Comparison of ENCODE assay signal across 16 cellular contexts in the genomic region with DNA sequence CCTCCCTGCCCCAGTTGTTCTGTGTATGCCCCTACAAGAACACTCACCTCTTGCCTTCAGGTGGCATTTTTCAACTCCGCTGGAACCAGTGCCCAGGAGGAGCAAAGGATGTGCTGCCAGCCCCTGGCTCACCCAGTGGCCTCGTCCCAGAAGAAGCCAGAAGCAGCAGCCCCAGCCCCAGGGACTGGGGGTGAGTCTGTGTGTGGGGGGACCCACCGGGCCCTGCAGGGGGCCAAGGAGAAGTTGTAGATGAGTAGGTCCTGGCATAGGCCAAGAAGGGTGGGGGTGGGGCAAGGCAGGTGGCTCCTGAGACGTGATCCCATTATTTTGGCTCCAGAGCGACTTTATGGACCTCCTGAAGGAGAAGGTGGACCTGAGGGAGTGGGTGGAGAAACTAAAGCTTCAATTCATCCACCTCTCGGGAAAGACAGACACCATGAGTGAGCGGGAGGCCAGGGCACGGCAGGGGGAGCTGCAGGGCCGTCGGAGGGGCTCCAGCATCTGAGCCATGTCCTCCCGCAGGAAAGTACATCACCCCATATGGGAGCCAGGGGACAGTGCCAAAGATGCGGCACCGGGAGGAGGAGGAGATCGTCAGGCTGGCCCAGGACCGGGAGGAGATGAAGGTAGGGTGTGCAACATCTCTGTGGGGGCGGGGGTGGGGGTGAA. TPM values are rescaled to one million over a fixed set of nuclear protein-coding genes. Genes with fewer than 3 reads are reported as not detected.
DNase-seq lines count a peak whose midpoint lies in the region; ATAC-seq and TF ChIP-seq lines count a peak whose summit lies in the region.
"Had no signal": no experiment of that assay in that cellular context is flagged by ENCODE, and none has a peak within 500 bp of the region (broad histone marks: within the 10 kb centered on the region; RNA-seq: fewer than 3 reads in every experiment).

No MANE protein-coding gene starts in this region.

- H3K9me3 ChIP-seq in duodenal mucosa (ENCODE audit: control insufficient read depth in 1 of 2, low read length in 2 of 2) = no peaks in the 10 kb centered on the region
- H3K9me3 ChIP-seq in tibial artery = no peaks in the 10 kb centered on the region
- H3K9me3 ChIP-seq: MG63 had no signal

- peak; percentile 28 to 37 for TF ChIP-seq CTCF in tibial artery (IDR thresholded peaks at IDR 0.05)

- peak; percentile 31 to 39 for DNase-seq in SHP77 (lab: John Stamatoyannopoulos, UW)
- DNase-seq in SHP77 treated with DMSO at 0.1 percent for 48 hours (lab: John Stamatoyannopoulos, UW) = no peak
- DNase-seq in RPMI7951 (ENCODE audit: low read depth) = peak; percentile 9
- DNase-seq in tibial artery = peak in 1 of 2 donors; percentile 78
- no peak for DNase-seq in kidney glomerular epithelial cell (lab: John Stamatoyannopoulos, UW)
- DNase-seq in SKM-1 treated with dmso at 0.1 percent for 144 hours (lab: John Stamatoyannopoulos, UW; ENCODE audit: unreplicated experiment) = no peak
- DNase-seq: activated CD4-positive, CD25-positive, alpha-beta regulatory T cell; activated CD8-positive, alpha-beta memory T cell treated with anti-CD3 and anti-CD28 coated beads, Interleukin-2, amount 50 U/mL, for 4 hours; Calu3; MG63; NCI-H226; PC-3; stimulated activated CD4-positive, alpha-beta T cell treated with anti-CD3 and anti-CD28 coated beads, Interleukin-4, amount 100 ng/mL, for 24 hours had no signal

- peak overlapping the region; percentile 58 to 61 for H3K4me3 ChIP-seq in duodenal mucosa (ENCODE audit: low read depth in 1 of 2, low read length in 2 of 2)
- H3K4me3 ChIP-seq in tibial artery = peak overlapping the region; percentile 35 to 50
- H3K4me3 ChIP-seq: cardiac muscle cell, MG63 had no signal

- intact Hi-C loops in tibial artery (cut with DNase I; ENCODE audit: low total_unique reads) = loop anchor here (10.0 kb wide), 1 partner anchor 190 kb away; no protein-coding TSS in a partner anchor

- H3K36me3 ChIP-seq in duodenal mucosa (ENCODE audit: control insufficient read depth in 1 of 2, insufficient read depth in 2 of 2, low read length in 2 of 2) = no peaks in the 10 kb centered on the region
- H3K36me3 ChIP-seq in tibial artery = no peaks in the 10 kb centered on the region
- H3K36me3 ChIP-seq: cardiac muscle cell, MG63 had no signal

- H3K27me3 ChIP-seq in duodenal mucosa (ENCODE audit: control insufficient read depth in 1 of 2, insufficient read depth in 2 of 2, low read length in 2 of 2) (no peaks in the 10 kb centered on the region), tibial artery (no peaks in the 10 kb centered on the region)
- H3K27me3 ChIP-seq: cardiac muscle cell, MG63 had no signal

- ATAC-seq in HG02981 (IDR thresholded peaks at IDR 0.05; ENCODE audit: unreplicated experiment) = no peak
- ATAC-seq: PC-3 had no signal

- peak overlapping the region; percentile 23 to 52 for H3K9ac ChIP-seq in duodenal mucosa (ENCODE audit: low read depth in 1 of 2, low read length in 2 of 2)

- H3K4me1 ChIP-seq in duodenal mucosa (ENCODE audit: control insufficient read depth in 1 of 2, insufficient read depth in 2 of 2, low read length in 2 of 2) (peaks cover 0 to 6% of the 10 kb centered on the region in 2 donors), tibial artery (peaks cover 0 to 65% (median 14%) of the 10 kb centered on the region in 4 donors)

- H3K27ac ChIP-seq in duodenal mucosa (ENCODE audit: low read depth, low read length) = no peak overlapping the region
- H3K27ac ChIP-seq in tibial artery = peak overlapping the region; percentile 56 to 87
- H3K27ac ChIP-seq: cardiac muscle cell had no signal

RNA-seq across cellular contexts. Expression of a gene that starts 29.3 kb away (rescaled TPM):
- 80.3 and 83.4 TPM in 2 replicates for total RNA-seq in RPMI7951 (2014; rRNA removed; shearing (Covaris generic))

RNA-seq across cellular contexts. Expression of a gene that starts 45.4 kb away (rescaled TPM):
- not detected in 2 replicates for total RNA-seq in RPMI7951 (2014; rRNA removed; shearing (Covaris generic))
- total RNA-seq: PC-3 had no signal

RNA-seq across cellular contexts. Expression of a gene that starts 57.3 kb away (rescaled TPM):
- total RNA-seq in RPMI7951 (2014; rRNA removed; shearing (Covaris generic)) = 2.9 and 3.7 TPM in 2 replicates

Comparison
In these comparisons a context has a peak if more than half of its experiments do, and no peak if none do; other contexts are left out.
1. DNase-seq: peak in SHP77 (2 of 2) and RPMI7951 (single experiment); none in SHP77 treated with DMSO at 0.1 percent for 48 hours (single experiment), kidney glomerular epithelial cell (single experiment) and SKM-1 treated with dmso at 0.1 percent for 144 hours (single experiment).